ENCODE assay signal across 10 cellular contexts in genomic region chr17:76539631-76540271, GRCh38. TPM values are rescaled to one million over a fixed set of nuclear protein-coding genes. Genes with fewer than 3 reads are reported as not detected.
A peak's percentile ranks its signal among the peaks of the same experiment; 100 is the strongest.
DNase-seq lines count a peak whose midpoint lies in the region; ATAC-seq and TF ChIP-seq lines count a peak whose summit lies in the region.
"Had no signal": no experiment of that assay in that cellular context is flagged by ENCODE, and none has a peak within 500 bp of the region (broad histone marks: within the 10 kb centered on the region; RNA-seq: fewer than 3 reads in every experiment).

Gene PRCD (plus strand): TSS chr17:76540044. CDS start chr17:76540142, 98 bp downstream.

- peak within 1 kb of the TSS; percentile 81 to 88 (median 84) for H3K4me3 Mint-ChIP-seq in brain

- no peaks in the 10 kb centered on the region for H3K27me3 ChIP-seq in HCT116 (ENCODE audit: insufficient read depth, low read length)
- H3K27me3 ChIP-seq in layer of hippocampus (ENCODE audit: control insufficient read depth, insufficient read depth, low read length), result no peaks in the 10 kb centered on the region

- intact Hi-C loops in HCT116 (cut with micrococcal nuclease), result no loop called here

- H3K9me2 ChIP-seq in HCT116 (ENCODE audit: insufficient read depth), result no peaks in the 10 kb centered on the region

- TF ChIP-seq CTCF in HCT116 (IDR thresholded peaks at IDR 0.05 in 2 of 3, conservative IDR thresholded peaks at IDR 0.05 in 1 of 3; ENCODE audit: borderline replicate concordance in 1 of 3, insufficient read depth in 1 of 3, low read depth in 2 of 3, low read length in 2 of 3) (peak in 2 of 3 experiments; percentile 12 to 17; a peak in 3 of 6 replicates), brain (conservative IDR thresholded peaks at IDR 0.05) (no peak)

- RAD21 ChIA-PET in HCT116 (lab: Charles Lee; ENCODE audit: low non-redundant PET in 1 of 2, low total read pairs in 2 of 2, uncharacterized antibody in 2 of 2, unreplicated experiment in 2 of 2), result interaction anchor here in 1 of 2 experiments (1.3 kb wide), 1 partner anchor 11 kb away, joined by 4 read pairs; no protein-coding TSS in a partner anchor

- ATAC-seq in HCT116, result no peak
- no peak for ATAC-seq in left lobe of liver

- peak within 1 kb of the TSS; percentile 67 for H3K9ac ChIP-seq in HCT116 (ENCODE audit: low read length)

- peak within 1 kb of the TSS; percentile 94 to 99 (median 98) for H3K27ac Mint-ChIP-seq in brain

- H3K9me3 ChIP-seq in HCT116 (ENCODE audit: control insufficient read depth in 1 of 2, insufficient read depth in 1 of 2, low read depth in 1 of 2, low read length in 2 of 2), result no peaks in the 10 kb centered on the region

- peaks cover 52% of the 10 kb centered on the region for H3K27me3 Mint-ChIP-seq in brain

- H3K79me2 ChIP-seq in HCT116 (ENCODE audit: insufficient read depth, low read length), result no peaks in the 10 kb centered on the region

- H3K36me3 ChIP-seq in HCT116 (ENCODE audit: control insufficient read depth in 1 of 2, insufficient read depth in 2 of 2, low read length in 2 of 2), result no peaks in the 10 kb centered on the region

- peak within 1 kb of the TSS; percentile 51 to 57 for H3K4me3 ChIP-seq in HCT116 (replicated peaks in 1 of 2; ENCODE audit: low read depth in 1 of 2, low read length in 2 of 2)

- no peaks in the 10 kb centered on the region for H4K20me1 ChIP-seq in HCT116 (ENCODE audit: insufficient read depth)

- TF ChIP-seq RAD21 in HCT116 (IDR thresholded peaks at IDR 0.05; ENCODE audit: low read depth), result no peak

- CTCF ChIA-PET in HCT116 (lab: Charles Lee), result interaction anchor here (1.3 to 2.7 kb wide), 8 partner anchors 11 to 174 kb away, joined by 3 to 18 read pairs (median 8); no protein-coding TSS in a partner anchor

- POLR2A ChIA-PET in HCT116 (lab: Charles Lee), result interaction anchor here (0.6 to 1.7 kb wide), 6 partner anchors 17 to 599 kb away, joined by 3 to 8 read pairs (median 3); partner anchors contain the start of gene FBF1

- no TSS peak for BruUV-seq in HCT116 (replicated peaks; lab: Mats Ljungman, UMichigan)

- H3K9me3 Mint-ChIP-seq in brain, result peaks cover 0 to 3% (median 0%) of the 10 kb centered on the region in 5 experiments

- H3K36me3 Mint-ChIP-seq in brain, result no peaks in the 10 kb centered on the region

- no peak for DNase-seq in HCT116 (ENCODE audit: low read depth, low spot score)
- DNase-seq in substantia nigra (lab: John Stamatoyannopoulos, UW), result peak in 1 of 49 donors; percentile 25
- DNase-seq in RKO (ENCODE audit: low spot score), result no peak
- no peak for DNase-seq in NCI-H146 (lab: John Stamatoyannopoulos, UW)
- no peak for DNase-seq in left lobe of liver (ENCODE audit: low spot score)
- no peak for DNase-seq in NCI-H2107 treated with DMSO at 0.1 percent for 48 hours (lab: John Stamatoyannopoulos, UW; ENCODE audit: unreplicated experiment)
- DNase-seq: effector CD4-positive, alpha-beta T cell; RPMI8226 had no signal

- no peak within 1 kb of the TSS for H2AFZ ChIP-seq in HCT116 (ENCODE audit: low read depth, low read length, poor library complexity, severe bottlenecking)

- peak within 1 kb of the TSS; percentile 61 for H3K27ac ChIP-seq in HCT116 (ENCODE audit: low read depth, low read length)
- H3K27ac ChIP-seq in layer of hippocampus (ENCODE audit: low read depth, low read length), result peak within 1 kb of the TSS; percentile 62
- H3K27ac ChIP-seq in substantia nigra (ENCODE audit: low read depth, low read length, poor library complexity, severe bottlenecking), result peak within 1 kb of the TSS; percentile 87

- peaks cover 38% of the 10 kb centered on the region for H3K4me1 Mint-ChIP-seq in brain

- peak within 1 kb of the TSS; percentile 86 for H3K4me2 ChIP-seq in HCT116 (ENCODE audit: low read length)

- H3K4me1 ChIP-seq in HCT116 (ENCODE audit: control insufficient read depth in 1 of 2, insufficient read depth in 2 of 2, low read length in 2 of 2), result peaks cover 8 to 16% of the 10 kb centered on the region in 2 experiments

- no peak for TF ChIP-seq POLR2A in HCT116 (IDR thresholded peaks at IDR 0.05; ENCODE audit: borderline replicate concordance, extremely low read depth, insufficient read depth, insufficient read length)

TF ChIP-seq in HCT116, 20 proteins besides CTCF, POLR2A, EP300 and RAD21:
- no peak for TF ChIP-seq SRF (IDR thresholded peaks at IDR 0.05; ENCODE audit: low read depth)
- no peak for TF ChIP-seq CEBPB (IDR thresholded peaks at IDR 0.05; ENCODE audit: low read depth)
- no peak for TF ChIP-seq FOSL1 (IDR thresholded peaks at IDR 0.05; ENCODE audit: low read depth)
- TF ChIP-seq SP1 (IDR thresholded peaks at IDR 0.05; ENCODE audit: low read depth), result no peak
- TF ChIP-seq YY1 (IDR thresholded peaks at IDR 0.05; ENCODE audit: extremely low read depth, insufficient replicate concordance, low read depth, low read length), result no peak
- no peak for TF ChIP-seq ATF3 (IDR thresholded peaks at IDR 0.05)
- TF ChIP-seq ZBTB33 (IDR thresholded peaks at IDR 0.05; ENCODE audit: extremely low read depth, insufficient replicate concordance, low read length), result no peak
- TF ChIP-seq MAX (IDR thresholded peaks at IDR 0.05), result no peak
- TF ChIP-seq ZNF274 (IDR thresholded peaks at IDR 0.05; ENCODE audit: low read depth, low read length), result no peak
- TF ChIP-seq ZFX (IDR thresholded peaks at IDR 0.05), result no peak
- TF ChIP-seq CBX3 (IDR thresholded peaks at IDR 0.05; ENCODE audit: low read depth), result no peak
- no peak for TF ChIP-seq JUND (IDR thresholded peaks at IDR 0.05)

RNA-seq across cellular contexts. Expression of gene PRCD, which starts in this region (rescaled TPM):
- total RNA-seq in HCT116 (2021; ENCODE audit: unreplicated experiment) (not detected), left lobe of liver (0.15 TPM)
- polyA plus RNA-seq in HCT116 (2012), result 0.39 and 0.62 TPM in 2 replicates
- 9.9 TPM for polyA plus RNA-seq in brain (ENCODE audit: insufficient read depth, low read depth, low replicate concordance)

Comparison
In these comparisons a context has a peak if more than half of its experiments do, and no peak if none do; other contexts are left out.
1. CTCF ChIP-seq: peak in HCT116 (2 of 3); none in brain (0 of 2).
2. Peak in every context shown above with its lines, with median percentiles within 50 percentile points of each other: H3K27ac ChIP-seq.